8 cellular contexts compared by ENCODE assay signal in the genomic region with DNA sequence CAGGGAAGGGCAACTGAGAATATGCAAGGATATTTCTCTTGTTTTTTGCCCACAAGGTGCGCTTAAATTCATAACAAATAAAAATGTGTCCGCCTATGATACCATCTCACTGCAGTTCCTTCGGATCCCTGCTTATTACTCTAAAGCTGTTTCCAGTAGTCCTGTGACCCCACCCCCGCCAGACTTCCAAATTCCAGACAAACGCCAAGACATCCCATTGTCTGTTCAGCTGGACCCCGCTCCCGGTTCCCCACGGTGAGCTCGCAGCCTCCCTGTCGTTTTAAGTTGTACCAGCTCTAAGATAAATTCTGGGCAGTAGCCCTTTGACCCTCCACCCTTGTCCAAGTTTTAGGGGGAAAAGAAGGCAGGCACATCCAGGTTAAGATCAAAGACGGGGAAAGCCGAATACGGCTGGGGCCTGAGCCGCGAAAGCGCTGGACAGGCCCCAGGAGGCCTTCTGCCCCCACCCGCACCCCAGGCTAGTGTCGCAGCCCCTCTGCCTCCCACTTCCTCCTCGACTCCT. TPM values are rescaled to one million over a fixed set of nuclear protein-coding genes. Genes with fewer than 3 reads are reported as not detected.
DNase-seq lines count a peak whose midpoint lies in the region; ATAC-seq and TF ChIP-seq lines count a peak whose summit lies in the region.

No MANE protein-coding gene starts in this region.

- 0 to 1% methylated on average over 11 to 16 of the region's 19 CpGs for WGBS in mesodermal cell (ENCODE audit: insufficient coverage in 2 of 2), 2 experiments
- 0 to 1% methylated on average over 19 of the region's 19 CpGs for WGBS in aorta, 2 donors

- H3K9me3 Mint-ChIP-seq in activated T-cell treated with anti-CD3 and anti-CD28 coated beads, Interleukin-2, amount 50 U/mL, for 24 hours, result no peaks in the 10 kb centered on the region

- H3F3A ChIP-seq in Loucy (ENCODE audit: low read depth), result no peaks in the 10 kb centered on the region

- H3K4me3 Mint-ChIP-seq in activated T-cell treated with anti-CD3 and anti-CD28 coated beads, Interleukin-2, amount 50 U/mL, for 24 hours, result peak overlapping the region; percentile 95

- peak; percentile 47 for ATAC-seq in aorta (ENCODE audit: low FRiP score)
- ATAC-seq in HG03097 (IDR thresholded peaks at IDR 0.05; ENCODE audit: low FRiP score, unreplicated experiment), result no peak

- H4K20me1 ChIP-seq in Loucy (ENCODE audit: insufficient read depth, low read length, poor library complexity, severe bottlenecking), result peaks cover 19% of the 10 kb centered on the region

- no peaks in the 10 kb centered on the region for H3K9me3 ChIP-seq in Loucy (ENCODE audit: insufficient read depth, low read depth, low read length)
- no peaks in the 10 kb centered on the region for H3K9me3 ChIP-seq in mesodermal cell (ENCODE audit: control insufficient read depth, low read length)
- no peaks in the 10 kb centered on the region for H3K9me3 ChIP-seq in aorta (ENCODE audit: control insufficient read depth, low read length)

- H3K27me3 ChIP-seq in Loucy (ENCODE audit: insufficient read depth, low read length, poor library complexity, severe bottlenecking) (no peaks in the 10 kb centered on the region), aorta (ENCODE audit: control insufficient read depth in 1 of 2, insufficient read depth in 2 of 2, low read length in 1 of 2) (no peaks in the 10 kb centered on the region)

- DNase-seq in activated T-cell treated with anti-CD3 and anti-CD28 coated beads, Interleukin-2, amount 50 U/mL, for 24 hours, result no peak
- DNase-seq in activated T-cell treated with anti-CD3 and anti-CD28 coated beads, Interleukin-2, amount 50 U/mL, for 1 hour, result no peak
- DNase-seq in coronary artery (ENCODE audit: low spot score), result no peak
- DNase-seq in aorta, result no peak
- DNase-seq in hepatic stellate cell (ENCODE audit: low spot score), result no peak

- H3K27ac Mint-ChIP-seq in activated T-cell treated with anti-CD3 and anti-CD28 coated beads, Interleukin-2, amount 50 U/mL, for 24 hours, result peak overlapping the region; percentile 97

- peaks cover 59% of the 10 kb centered on the region for H3K79me2 ChIP-seq in Loucy (ENCODE audit: insufficient read depth, low read length)

- H3K4me1 Mint-ChIP-seq in activated T-cell treated with anti-CD3 and anti-CD28 coated beads, Interleukin-2, amount 50 U/mL, for 24 hours (ENCODE audit: low read depth), result peaks cover 68% of the 10 kb centered on the region

- H3K4me2 ChIP-seq in Loucy (ENCODE audit: low read depth, low read length, poor library complexity, severe bottlenecking), result peak overlapping the region; percentile 71

- H3K27me3 Mint-ChIP-seq in activated T-cell treated with anti-CD3 and anti-CD28 coated beads, Interleukin-2, amount 50 U/mL, for 24 hours, result no peaks in the 10 kb centered on the region

- H3K4me3 ChIP-seq in Loucy (ENCODE audit: low read length, poor library complexity, severe bottlenecking), result peak overlapping the region; percentile 79
- H3K4me3 ChIP-seq in coronary artery, result peak overlapping the region; percentile 86
- H3K4me3 ChIP-seq in mesodermal cell (ENCODE audit: extremely low read depth, insufficient read depth, low read length, poor library complexity, severe bottlenecking), result peak overlapping the region; percentile 94
- H3K4me3 ChIP-seq in aorta (ENCODE audit: low read length in 2 of 2), result peak overlapping the region; percentile 70 to 85

- intact Hi-C loops in aorta (cut with DNase I), result loop anchor here in 1 of 2 donors (5.0 to 10.0 kb wide), 2 partner anchors 54 to 267 kb away; a partner anchor contains a TSS

- peaks cover 82% of the 10 kb centered on the region for H3K36me3 Mint-ChIP-seq in activated T-cell treated with anti-CD3 and anti-CD28 coated beads, Interleukin-2, amount 50 U/mL, for 24 hours (ENCODE audit: low read depth)

- TF ChIP-seq CTCF in Loucy (conservative IDR thresholded peaks at IDR 0.05; ENCODE audit: low read length) (no peak), coronary artery (IDR thresholded peaks at IDR 0.05) (no peak)

- H3K27ac ChIP-seq in coronary artery (peak overlapping the region; percentile 83 to 94), mesodermal cell (ENCODE audit: low read depth, low read length, severe bottlenecking) (peak overlapping the region; percentile 91), aorta (ENCODE audit: low read depth in 1 of 2, low read length in 2 of 2) (peak overlapping the region; percentile 17 to 59)

- H3K4me1 ChIP-seq in Loucy (ENCODE audit: insufficient read depth, low read length, poor library complexity, severe bottlenecking) (peaks cover 25% of the 10 kb centered on the region), mesodermal cell (ENCODE audit: control insufficient read depth, insufficient read depth, low read length, poor library complexity, severe bottlenecking) (peaks cover 20% of the 10 kb centered on the region), aorta (ENCODE audit: control insufficient read depth in 1 of 2, insufficient read depth in 2 of 2, low read length in 2 of 2) (peaks cover 0 to 7% of the 10 kb centered on the region in 2 donors)

- peak overlapping the region; percentile 93 for H3K9ac ChIP-seq in Loucy (ENCODE audit: low read depth, low read length, poor library complexity, severe bottlenecking)

- H2AFZ ChIP-seq in Loucy (ENCODE audit: low read length), result no peak overlapping the region; the same call in 1 of the 2 replicates

- no peaks in the 10 kb centered on the region for H3K9me2 ChIP-seq in Loucy (replicated peaks; ENCODE audit: low read depth, low read length)

- H3K36me3 ChIP-seq in Loucy (ENCODE audit: insufficient read depth, low read length) (peaks cover 2% of the 10 kb centered on the region; the same call in 1 of the 2 replicates), mesodermal cell (ENCODE audit: control insufficient read depth, insufficient read depth, low read length) (peaks cover 34% of the 10 kb centered on the region), aorta (ENCODE audit: control insufficient read depth in 1 of 2, insufficient read depth in 2 of 2, low read length in 1 of 2) (peaks cover 0 to 2% of the 10 kb centered on the region in 2 donors)

RNA-seq across cellular contexts. Expression of a gene that starts 0.6 kb away (rescaled TPM):
- 236 TPM for polyA plus RNA-seq in mesodermal cell (2013, experiment 1 of 2)
- polyA plus RNA-seq in mesodermal cell (2013, experiment 2 of 2), result 268 TPM
- total RNA-seq in aorta, result 10 to 100 TPM; 58.6 to 69.4 TPM
- 10 to 100 TPM; 57.6 to 60.1 TPM for polyA plus RNA-seq in aorta

RNA-seq across cellular contexts. Expression of a gene that starts 10.6 kb away (rescaled TPM):
- polyA plus RNA-seq in mesodermal cell (2013, experiment 1 of 2), result 2,078 TPM
- polyA plus RNA-seq in mesodermal cell (2013, experiment 2 of 2), result 2,164 TPM
- 1,000 to 10,000 TPM in 1 of 2 donors, 100 to 1,000 TPM in 1; 879 to 1,023 TPM for total RNA-seq in aorta
- 1,000 to 10,000 TPM; 2,909 to 8,103 TPM for polyA plus RNA-seq in aorta

Comparison
In these comparisons a context has a peak if more than half of its experiments do, and no peak if none do; other contexts are left out.
1. H3K27ac ChIP-seq: peak in every context shown above with its lines; median percentile 91 in mesodermal cell; 88 in coronary artery; 38 in aorta.